ENCODE assay signal across 19 cellular contexts in genomic region chr12:69905801-69906200, GRCh38.
"Had no signal": no experiment of that assay in that cellular context is flagged by ENCODE, and none has a peak within 500 bp of the region (broad histone marks: within the 10 kb centered on the region; RNA-seq: fewer than 3 reads in every experiment).

No MANE protein-coding gene starts in this region.

- H3K9ac ChIP-seq: neural progenitor cell had no signal

- H3K27ac ChIP-seq: dorsolateral prefrontal cortex, neural progenitor cell, ovary, right atrium auricular region, sigmoid colon, stomach, thoracic aorta, transverse colon had no signal

- DNase-seq: cortex of kidney; effector CD8-positive, alpha-beta T cell; heart right ventricle; hypothalamus; kidney glomerular epithelial cell; midbrain; nucleus accumbens; ovary; sigmoid colon; small intestine; stimulated activated CD4-positive, alpha-beta T cell treated with anti-CD3 and anti-CD28 coated beads, Interleukin-12 subunit alpha, Interleukin-12 subunit beta, amount 100 ng/mL, for 4 hours; stimulated activated naive CD4-positive, alpha-beta T cell; stomach; transverse colon had no signal

- H3K27me3 ChIP-seq: dorsolateral prefrontal cortex, heart right ventricle, neural progenitor cell, ovary, right atrium auricular region, sigmoid colon, stomach, transverse colon had no signal

- H3K4me1 ChIP-seq: sigmoid colon had no signal

- H3K4me3 Mint-ChIP-seq: natural killer cell treated with Interleukin-12 subunit alpha and Interleukin-12 subunit beta and Interleukin-15 and Interleukin-18, amount 100 ng/mL, for 72 hours; neural progenitor cell had no signal

- H3K27ac Mint-ChIP-seq: natural killer cell treated with Interleukin-12 subunit alpha and Interleukin-12 subunit beta and Interleukin-15 and Interleukin-18, amount 100 ng/mL, for 72 hours; neural progenitor cell had no signal

- H3K4me3 ChIP-seq: dorsolateral prefrontal cortex, heart right ventricle, neural progenitor cell, ovary, right atrium auricular region, sigmoid colon, stomach, thoracic aorta, transverse colon had no signal

- ATAC-seq: heart right ventricle; natural killer cell treated with Interleukin-12 subunit alpha and Interleukin-12 subunit beta and Interleukin-15 and Interleukin-18, amount 100 ng/mL, for 72 hours had no signal

- H3K36me3 ChIP-seq: heart right ventricle, neural progenitor cell, ovary, right atrium auricular region, sigmoid colon, stomach, thoracic aorta, transverse colon had no signal

- H3K9me3 Mint-ChIP-seq: natural killer cell treated with Interleukin-12 subunit alpha and Interleukin-12 subunit beta and Interleukin-15 and Interleukin-18, amount 100 ng/mL, for 72 hours had no signal

- H3K36me3 Mint-ChIP-seq: natural killer cell treated with Interleukin-12 subunit alpha and Interleukin-12 subunit beta and Interleukin-15 and Interleukin-18, amount 100 ng/mL, for 72 hours; neural progenitor cell had no signal

- H2AFZ ChIP-seq: neural progenitor cell had no signal

- H3K4me2 ChIP-seq: neural progenitor cell had no signal

- H3K9me3 ChIP-seq: heart right ventricle, ovary, right atrium auricular region, sigmoid colon, stomach, thoracic aorta, transverse colon had no signal
